ENCODE assay signal across 13 cellular contexts in genomic region chr2:233486778-233487552, GRCh38.
DNase-seq lines count a peak whose midpoint lies in the region; ATAC-seq and TF ChIP-seq lines count a peak whose summit lies in the region.
"Had no signal": no experiment of that assay in that cellular context is flagged by ENCODE, and none has a peak within 500 bp of the region (broad histone marks: within the 10 kb centered on the region; RNA-seq: fewer than 3 reads in every experiment).

No MANE protein-coding gene starts in this region.

- POLR2A ChIA-PET in WTC11 (lab: Charles Lee) = no interaction called here

- ATAC-seq in WTC11 = no peak

- peaks cover 76% of the 10 kb centered on the region for H3K4me1 Mint-ChIP-seq in chondrocyte (ENCODE audit: low read depth)
- no peaks in the 10 kb centered on the region for H3K4me1 Mint-ChIP-seq in WTC11
- H3K4me1 Mint-ChIP-seq: CD14-positive monocyte, memory B cell had no signal

- no peaks in the 10 kb centered on the region for H3K9me3 Mint-ChIP-seq in chondrocyte (ENCODE audit: low read depth)
- H3K9me3 Mint-ChIP-seq in WTC11 = peaks cover 15% of the 10 kb centered on the region
- H3K9me3 Mint-ChIP-seq: memory B cell had no signal

- H3K36me3 Mint-ChIP-seq in chondrocyte (ENCODE audit: low read depth) = peaks cover 18% of the 10 kb centered on the region
- H3K36me3 Mint-ChIP-seq in WTC11 = peaks cover 28% of the 10 kb centered on the region

- H3K27me3 Mint-ChIP-seq in chondrocyte (ENCODE audit: low read depth) = no peaks in the 10 kb centered on the region
- no peaks in the 10 kb centered on the region for H3K27me3 Mint-ChIP-seq in WTC11 (ENCODE audit: low read depth)
- H3K27me3 Mint-ChIP-seq: memory B cell had no signal

- H3K27ac Mint-ChIP-seq in chondrocyte (ENCODE audit: unreplicated experiment) (peak overlapping the region; percentile 98), WTC11 (no peak overlapping the region)
- H3K27ac Mint-ChIP-seq: memory B cell had no signal

- no peak for TF ChIP-seq CTCF in chondrocyte (IDR thresholded peaks at IDR 0.05)
- no peak for TF ChIP-seq CTCF in WTC11 (IDR thresholded peaks at IDR 0.05)

- DNase-seq in A172 (ENCODE audit: low spot score) (peak; percentile 87), HS-5 (ENCODE audit: low read depth) (peak; percentile 94), chondrocyte (ENCODE audit: low spot score) (no peak), lung microvascular endothelial cell (ENCODE audit: low read depth in 2 of 2) (peak; percentile 27 to 77), D341Med (ENCODE audit: low spot score) (no peak), WTC11 (ENCODE audit: low spot score) (no peak)
- DNase-seq in stimulated activated CD4-positive, alpha-beta T cell treated with anti-CD3 and anti-CD28 coated beads, Interleukin-4, amount 100 ng/mL, for 24 hours = no peak
- no peak for DNase-seq in activated CD4-positive, alpha-beta T cell treated with anti-CD3 and anti-CD28 coated beads for 48 hours
- DNase-seq: activated CD4-positive, alpha-beta T cell treated with anti-CD3 and anti-CD28 coated beads for 4 hours; central memory CD4-positive, alpha-beta T cell; NCI-H69 had no signal

- H3K4me3 Mint-ChIP-seq in chondrocyte (ENCODE audit: unreplicated experiment) = no peak overlapping the region
- no peak overlapping the region for H3K4me3 Mint-ChIP-seq in WTC11
- H3K4me3 Mint-ChIP-seq: memory B cell had no signal

- CTCF ChIA-PET in WTC11 (lab: Charles Lee) = no interaction called here

TF ChIP-seq in WTC11, 78 proteins besides CTCF, POLR2A, EP300 and RAD21:
- TF ChIP-seq OVOL2 (CRISPR knock-in tag; IDR thresholded peaks at IDR 0.05; ENCODE audit: borderline replicate concordance) = no peak
- TF ChIP-seq CDX4 (CRISPR knock-in tag; IDR thresholded peaks at IDR 0.05; ENCODE audit: borderline replicate concordance) = no peak
- TF ChIP-seq NFE2L1 (CRISPR knock-in tag; IDR thresholded peaks at IDR 0.05) = no peak
- no peak for TF ChIP-seq FOXK1 (CRISPR knock-in tag; IDR thresholded peaks at IDR 0.05)

Comparison
In these comparisons a context has a peak if more than half of its experiments do, and no peak if none do; other contexts are left out.
1. DNase-seq: peak in A172 (single experiment), HS-5 (single experiment) and lung microvascular endothelial cell (2 of 2); none in chondrocyte (single experiment), D341Med (single experiment), stimulated activated CD4-positive, alpha-beta T cell treated with anti-CD3 and anti-CD28 coated beads, Interleukin-4, amount 100 ng/mL, for 24 hours (single experiment), WTC11 (single experiment) and activated CD4-positive, alpha-beta T cell treated with anti-CD3 and anti-CD28 coated beads for 48 hours (single experiment).